Comparison of ENCODE assay signal across 8 cellular contexts in genomic region chr2:171432969-171433762, GRCh38. TPM values are rescaled to one million over a fixed set of nuclear protein-coding genes. Genes with fewer than 3 reads are reported as not detected.
DNase-seq lines count a peak whose midpoint lies in the region; ATAC-seq and TF ChIP-seq lines count a peak whose summit lies in the region.

No MANE protein-coding gene starts in this region.

- H3K27me3 Mint-ChIP-seq in CD14-positive monocyte (ENCODE audit: low read depth in 3 of 3), result no peaks in the 10 kb centered on the region
- H3K27me3 Mint-ChIP-seq in activated T-cell treated with anti-CD3 and anti-CD28 coated beads, Interleukin-2, amount 50 U/mL, for 4 hours (ENCODE audit: low read depth), result no peaks in the 10 kb centered on the region
- H3K27me3 Mint-ChIP-seq in progenitor cell of endocrine pancreas, result no peaks in the 10 kb centered on the region

- no peak for ATAC-seq in activated T-cell treated with anti-CD3 and anti-CD28 coated beads, Interleukin-2, amount 50 U/mL, for 4 hours
- no peak for ATAC-seq in HG02798 (IDR thresholded peaks at IDR 0.05; ENCODE audit: poor library complexity, unreplicated experiment)

- H3K36me3 ChIP-seq in H7 (replicated peaks; ENCODE audit: control insufficient read depth, insufficient read depth, low read length), result peaks cover 9% of the 10 kb centered on the region

- H3K27ac Mint-ChIP-seq in CD14-positive monocyte (peak overlapping the region in 6 of 7 donors; percentile 75 to 94 (median 90)), progenitor cell of endocrine pancreas (peak overlapping the region; percentile 94)

- H3K4me3 ChIP-seq in H7 (ENCODE audit: insufficient read depth, low read depth, low read length) (peak overlapping the region; percentile 85), fibroblast of villous mesenchyme (ENCODE audit: low read depth, low read length) (peak overlapping the region; percentile 85)

- H3K36me3 Mint-ChIP-seq in CD14-positive monocyte (peaks cover 18 to 23% of the 10 kb centered on the region in 2 donors), progenitor cell of endocrine pancreas (ENCODE audit: insufficient read depth) (peaks cover 10% of the 10 kb centered on the region)
- H3K36me3 Mint-ChIP-seq in activated T-cell treated with anti-CD3 and anti-CD28 coated beads, Interleukin-2, amount 50 U/mL, for 4 hours (ENCODE audit: insufficient read depth), result peaks cover 17% of the 10 kb centered on the region

- TF ChIP-seq CTCF in CD14-positive monocyte (IDR thresholded peaks at IDR 0.05), result no peak
- TF ChIP-seq CTCF in fibroblast of villous mesenchyme (IDR thresholded peaks at IDR 0.05; ENCODE audit: insufficient read depth, low read depth, low read length), result no peak
- no peak for TF ChIP-seq CTCF in progenitor cell of endocrine pancreas (IDR thresholded peaks at IDR 0.05; ENCODE audit: unreplicated experiment)

- H3K9me3 Mint-ChIP-seq in CD14-positive monocyte (peaks cover 5 to 24% (median 16%) of the 10 kb centered on the region in 7 donors), progenitor cell of endocrine pancreas (ENCODE audit: low read depth) (no peaks in the 10 kb centered on the region)
- H3K9me3 Mint-ChIP-seq in activated T-cell treated with anti-CD3 and anti-CD28 coated beads, Interleukin-2, amount 50 U/mL, for 4 hours, result peaks cover 4% of the 10 kb centered on the region

- no peak for DNase-seq in CD14-positive monocyte (ENCODE audit: low spot score)
- peak; percentile 29 for DNase-seq in H7
- peak; percentile 53 for DNase-seq in NCI-H82 treated with DMSO at 0.1 percent for 48 hours (lab: John Stamatoyannopoulos, UW; ENCODE audit: unreplicated experiment)
- peak; percentile 39 for DNase-seq in activated T-cell treated with anti-CD3 and anti-CD28 coated beads, Interleukin-2, amount 50 U/mL, for 4 hours
- DNase-seq in fibroblast of villous mesenchyme (ENCODE audit: low read depth), result peak; percentile 23
- DNase-seq in progenitor cell of endocrine pancreas (ENCODE audit: low spot score, unreplicated experiment), result no peak
- no peak for DNase-seq in superior temporal gyrus (ENCODE audit: extremely low spot score)

- H3K4me3 Mint-ChIP-seq in CD14-positive monocyte, result peak overlapping the region; percentile 87 to 89
- H3K4me3 Mint-ChIP-seq in activated T-cell treated with anti-CD3 and anti-CD28 coated beads, Interleukin-2, amount 50 U/mL, for 4 hours, result peak overlapping the region; percentile 94
- peak overlapping the region; percentile 79 for H3K4me3 Mint-ChIP-seq in progenitor cell of endocrine pancreas (ENCODE audit: low read depth)

- no peaks in the 10 kb centered on the region for H3K27me3 ChIP-seq in H7 (ENCODE audit: control insufficient read depth, insufficient read depth, low read length)

- intact Hi-C loops in CD14-positive monocyte (cut with micrococcal nuclease), result loop anchor here (5.0 to 10.0 kb wide), 4 partner anchors 252 to 461 kb away; partner anchors contain the start of genes TLK1 (in 2 of the 2) and DYNC1I2 (in 1 of the 2)

- H3K4me1 Mint-ChIP-seq in CD14-positive monocyte, result peaks cover 18% of the 10 kb centered on the region
- peaks cover 45% of the 10 kb centered on the region for H3K4me1 Mint-ChIP-seq in activated T-cell treated with anti-CD3 and anti-CD28 coated beads, Interleukin-2, amount 50 U/mL, for 4 hours (ENCODE audit: low read depth)
- H3K4me1 Mint-ChIP-seq in progenitor cell of endocrine pancreas (ENCODE audit: low read depth), result peaks cover 18% of the 10 kb centered on the region

RNA-seq across cellular contexts. Expression of gene METTL8, which starts 0.6 kb away (rescaled TPM):
- polyA plus RNA-seq in CD14-positive monocyte, result 1 to 10 TPM; 6.9 to 9.8 TPM
- 28.9 and 43.2 TPM in 2 replicates for total RNA-seq in H7 (2014; rRNA removed; shearing (Covaris generic))
- 10 to 100 TPM; 30.1 to 38.6 (median 30.8) TPM for total RNA-seq in activated T-cell treated with anti-CD3 and anti-CD28 coated beads, Interleukin-2, amount 50 U/mL, for 4 hours
- total RNA-seq in fibroblast of villous mesenchyme (14.2 and 29.8 TPM in 2 replicates), progenitor cell of endocrine pancreas (23.5 and 26.9 TPM in 2 replicates)

RNA-seq across cellular contexts. Expression of gene DCAF17, which starts 0.9 kb away (rescaled TPM):
- polyA plus RNA-seq in CD14-positive monocyte, result 1 to 10 TPM; 7.0 to 7.2 TPM
- 15.1 and 22.9 TPM in 2 replicates for total RNA-seq in H7 (2014; rRNA removed; shearing (Covaris generic))
- total RNA-seq in activated T-cell treated with anti-CD3 and anti-CD28 coated beads, Interleukin-2, amount 50 U/mL, for 4 hours, result 10 to 100 TPM; 19.1 to 26.9 (median 23.0) TPM
- total RNA-seq in fibroblast of villous mesenchyme (24.2 and 29.4 TPM in 2 replicates), progenitor cell of endocrine pancreas (25.8 and 26.0 TPM in 2 replicates)

Comparison
In these comparisons a context has a peak if more than half of its experiments do, and no peak if none do; other contexts are left out.
1. DNase-seq: peak in H7 (single experiment), NCI-H82 treated with DMSO at 0.1 percent for 48 hours (single experiment), activated T-cell treated with anti-CD3 and anti-CD28 coated beads, Interleukin-2, amount 50 U/mL, for 4 hours (single experiment) and fibroblast of villous mesenchyme (single experiment); none in CD14-positive monocyte (single experiment), progenitor cell of endocrine pancreas (single experiment) and superior temporal gyrus (single experiment).
2. Peak in every context shown above with its lines, with median percentiles within 50 percentile points of each other: H3K4me3 Mint-ChIP-seq.